In the genomic region with DNA sequence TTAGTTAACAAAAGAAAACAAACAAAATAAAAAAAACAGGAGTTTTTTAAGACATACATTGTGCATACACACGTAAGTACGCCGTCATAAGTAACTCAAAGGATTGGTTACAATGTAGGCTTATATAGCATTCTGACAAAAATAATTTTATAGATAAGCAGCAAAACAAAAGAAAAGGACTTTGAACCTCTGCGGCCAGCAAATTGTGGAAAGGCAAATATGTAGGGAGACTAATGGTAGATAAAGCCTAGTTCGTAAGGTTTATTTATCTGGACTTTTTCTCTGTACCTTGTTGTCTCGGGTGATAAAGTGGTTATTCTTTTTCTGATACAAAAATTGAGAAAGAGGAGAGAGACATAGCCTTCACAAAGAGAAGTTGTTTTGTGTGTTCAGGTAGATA, we compare ENCODE assay signal across 25 cellular contexts.
DNase-seq lines count a peak whose midpoint lies in the region; ATAC-seq, FAIRE-seq and TF ChIP-seq lines count a peak whose summit lies in the region.
"Had no signal": no experiment of that assay in that cellular context is flagged by ENCODE, and none has a peak within 500 bp of the region (broad histone marks: within the 10 kb centered on the region; RNA-seq: fewer than 3 reads in every experiment).

No MANE protein-coding gene starts in this region.

- H3K9ac ChIP-seq in HepG2 (ENCODE audit: insufficient read depth, low read depth, low read length) (no peak overlapping the region), endocrine pancreas (ENCODE audit: control insufficient read depth, insufficient read depth, low read length) (no peak overlapping the region)
- H3K9ac ChIP-seq: BLaER1, GM23248 had no signal

- no peaks in the 10 kb centered on the region for H3K79me2 ChIP-seq in HepG2 (ENCODE audit: insufficient read depth, low read length)

- no peak for TF ChIP-seq EP300 in HepG2 (IDR thresholded peaks at IDR 0.05; ENCODE audit: low read depth in 2 of 2, low read length in 2 of 2)
- no peak for TF ChIP-seq EP300 in HepG2 (CRISPR knock-in tag; IDR thresholded peaks at IDR 0.05; ENCODE audit: borderline replicate concordance)
- TF ChIP-seq EP300 in stomach (IDR thresholded peaks at IDR 0.05) = no peak
- TF ChIP-seq EP300 in esophagus muscularis mucosa (IDR thresholded peaks at IDR 0.05) = no peak

- BruUV-seq in HepG2 (replicated peaks; lab: Mats Ljungman, UMichigan) = no TSS peak

- FAIRE-seq in HepG2 (lab: Jason Lieb, UNC) (no peak), pancreas (lab: Jason Lieb, UNC) (no peak)
- FAIRE-seq: A204.1, D721Med, GM12891, GM18507, H1 had no signal

- H4K20me1 ChIP-seq in HepG2 (ENCODE audit: insufficient read depth, low read length) = no peaks in the 10 kb centered on the region
- H4K20me1 ChIP-seq: BLaER1 had no signal

- DNase-seq in HepG2 (ENCODE audit: low spot score) (peak; percentile 52), right lobe of liver (no peak), pancreas (peak in 1 of 6 donors; percentile 27), stomach (peak; percentile 40), esophagus muscularis mucosa (ENCODE audit: extremely low spot score) (no peak), NCI-H446 treated with DMSO at 0.1 percent for 48 hours (lab: John Stamatoyannopoulos, UW) (no peak)
- DNase-seq: CD4-positive, CD25-positive, alpha-beta regulatory T cell; CD8-positive, alpha-beta T cell; DMS 273 treated with DMSO at 0.1 percent for 48 hours; DMS53; DMS79 treated with DMSO at 0.1 percent for 48 hours; GF-D8; GM23248; H7; HCEC 1CT had no signal

- no peak for TF ChIP-seq RAD21 in HepG2 (CRISPR knock-in tag; IDR thresholded peaks at IDR 0.05)

- TF ChIP-seq CTCF in HepG2 (CRISPR knock-in tag; IDR thresholded peaks at IDR 0.05) (no peak), right lobe of liver (IDR thresholded peaks at IDR 0.05) (no peak), pancreas (IDR thresholded peaks at IDR 0.05) (no peak), stomach (IDR thresholded peaks at IDR 0.05) (no peak), esophagus muscularis mucosa (IDR thresholded peaks at IDR 0.05) (no peak)

- 6% methylated on average over 6 of the region's 6 CpGs for WGBS in HepG2 (ENCODE audit: low lambda C conversion rate)
- 50% methylated on average over 6 of the region's 6 CpGs for WGBS in right lobe of liver (ENCODE audit: insufficient coverage, low coverage, low lambda C conversion rate, missing lambda C conversion rate)
- 16 to 20% methylated on average over 6 of the region's 6 CpGs for WGBS in pancreas, 2 donors
- 28 to 52% (median 50%) methylated on average over 6 of the region's 6 CpGs for whole genome bisulfite sequencing in stomach, 5 donors
- WGBS in esophagus muscularis mucosa = 92% methylated on average over 6 of the region's 6 CpGs

- H2AFZ ChIP-seq in HepG2 (ENCODE audit: low read length) = no peak overlapping the region
- H2AFZ ChIP-seq: GM23248 had no signal

- in situ Hi-C loops in HepG2 (cut with HindIII; ENCODE audit: extremely low pct_ligation_motif_present, low pct_unique_long_range_greater_than_20kb) = no loop called here

- POLR2A ChIA-PET in HepG2 (lab: Yijun Ruan, JAX) = no interaction called here

- no peaks in the 10 kb centered on the region for H3K36me3 ChIP-seq in HepG2 (replicated peaks in 1 of 2; ENCODE audit: control insufficient read depth in 1 of 2, insufficient read depth in 2 of 2, low read length in 2 of 2)
- H3K36me3 ChIP-seq in right lobe of liver = no peaks in the 10 kb centered on the region
- no peaks in the 10 kb centered on the region for H3K36me3 ChIP-seq in endocrine pancreas (ENCODE audit: control insufficient read depth, insufficient read depth, low read length)
- H3K36me3 ChIP-seq in pancreas = no peaks in the 10 kb centered on the region
- no peaks in the 10 kb centered on the region for H3K36me3 ChIP-seq in stomach
- H3K36me3 ChIP-seq in esophagus muscularis mucosa = no peaks in the 10 kb centered on the region
- H3K36me3 ChIP-seq: BLaER1 had no signal

- no peak overlapping the region for H3K4me3 ChIP-seq in HepG2 (replicated peaks in 1 of 3; ENCODE audit: insufficient read depth in 1 of 3, low read depth in 2 of 3, low read length in 3 of 3)
- no peak overlapping the region for H3K4me3 ChIP-seq in right lobe of liver
- peak overlapping the region; percentile 22 for H3K4me3 ChIP-seq in endocrine pancreas (ENCODE audit: control insufficient read depth, insufficient read depth, low read length)
- H3K4me3 ChIP-seq in pancreas = no peak overlapping the region
- no peak overlapping the region for H3K4me3 ChIP-seq in stomach
- no peak overlapping the region for H3K4me3 ChIP-seq in esophagus muscularis mucosa
- H3K4me3 ChIP-seq: BLaER1, GM23248 had no signal

- peaks cover 12% of the 10 kb centered on the region; the same call in 1 of the 2 replicates for H3K4me1 ChIP-seq in HepG2 (ENCODE audit: insufficient read depth, low read length)
- no peaks in the 10 kb centered on the region for H3K4me1 ChIP-seq in right lobe of liver
- H3K4me1 ChIP-seq in endocrine pancreas (ENCODE audit: control insufficient read depth, insufficient read depth, low read length) = peaks cover 3% of the 10 kb centered on the region
- H3K4me1 ChIP-seq in pancreas = peaks cover 0 to 17% (median 15%) of the 10 kb centered on the region in 3 donors
- no peaks in the 10 kb centered on the region for H3K4me1 ChIP-seq in stomach
- H3K4me1 ChIP-seq in esophagus muscularis mucosa = no peaks in the 10 kb centered on the region
- H3K4me1 ChIP-seq: BLaER1 had no signal

- no peak overlapping the region; the same call in 1 of the 2 replicates for H3K4me2 ChIP-seq in HepG2 (ENCODE audit: low read depth, low read length)
- H3K4me2 ChIP-seq: BLaER1 had no signal

- no peak for TF ChIP-seq POLR2A in HepG2 (IDR thresholded peaks at IDR 0.05; ENCODE audit: insufficient read depth in 1 of 2, low read depth in 2 of 2, low read length in 2 of 2)
- no peak for TF ChIP-seq POLR2A in right lobe of liver (IDR thresholded peaks at IDR 0.05)
- TF ChIP-seq POLR2A in stomach (IDR thresholded peaks at IDR 0.05) = no peak
- no peak for TF ChIP-seq POLR2A in esophagus muscularis mucosa (IDR thresholded peaks at IDR 0.05; ENCODE audit: low read depth)

- H3K9me3 ChIP-seq in HepG2 (ENCODE audit: low read length) = peaks cover 60% of the 10 kb centered on the region
- H3K9me3 ChIP-seq in right lobe of liver = no peaks in the 10 kb centered on the region
- H3K9me3 ChIP-seq in endocrine pancreas (ENCODE audit: control insufficient read depth, low read length) = no peaks in the 10 kb centered on the region
- no peaks in the 10 kb centered on the region for H3K9me3 ChIP-seq in pancreas
- H3K9me3 ChIP-seq in stomach = no peaks in the 10 kb centered on the region
- H3K9me3 ChIP-seq in esophagus muscularis mucosa = no peaks in the 10 kb centered on the region
- H3K9me3 ChIP-seq: BLaER1 had no signal

- H3K27me3 ChIP-seq in HepG2 (ENCODE audit: control insufficient read depth in 1 of 2, insufficient read depth in 2 of 2, low read length in 2 of 2) = no peaks in the 10 kb centered on the region
- no peaks in the 10 kb centered on the region for H3K27me3 ChIP-seq in right lobe of liver
- H3K27me3 ChIP-seq in endocrine pancreas (ENCODE audit: control insufficient read depth, insufficient read depth, low read length) = no peaks in the 10 kb centered on the region
- no peaks in the 10 kb centered on the region for H3K27me3 ChIP-seq in pancreas
- H3K27me3 ChIP-seq in stomach = no peaks in the 10 kb centered on the region
- no peaks in the 10 kb centered on the region for H3K27me3 ChIP-seq in esophagus muscularis mucosa
- H3K27me3 ChIP-seq: BLaER1 had no signal

- intact Hi-C loops in HepG2 (cut with micrococcal nuclease; ENCODE audit: unreplicated experiment) (no loop called here), right lobe of liver (cut with DNase I) (no loop called here), pancreas (cut with DNase I) (no loop called here), stomach (cut with DNase I; ENCODE audit: low total_unique reads) (no loop called here), esophagus muscularis mucosa (cut with DNase I) (no loop called here)

- no peak; the same call in 2 of the 3 replicates for ATAC-seq in HepG2
- no peak for ATAC-seq in right lobe of liver
- ATAC-seq in pancreas = peak; percentile 63 to 93 (median 80)
- no peak for ATAC-seq in GM18519 (IDR thresholded peaks at IDR 0.05; ENCODE audit: low FRiP score, unreplicated experiment)
- ATAC-seq: CD8-positive, alpha-beta T cell had no signal

- CTCF ChIA-PET in HepG2 (lab: Yijun Ruan, JAX; ENCODE audit: low intra/inter-chr PET ratio, low total read pairs) = no interaction called here

- H3K27ac ChIP-seq in HepG2 (ENCODE audit: extremely low read length, insufficient read depth, low read length) = no peak overlapping the region
- no peak overlapping the region for H3K27ac ChIP-seq in right lobe of liver
- peak overlapping the region in 1 of 4 donors; percentile 28 for H3K27ac ChIP-seq in pancreas
- H3K27ac ChIP-seq in stomach = no peak overlapping the region
- H3K27ac ChIP-seq in esophagus muscularis mucosa (replicated peaks in 1 of 4) = no peak overlapping the region
- H3K27ac ChIP-seq: 22Rv1, BLaER1, C4-2B, GM23248 had no signal

TF ChIP-seq in HepG2, 621 proteins besides CTCF, POLR2A, EP300 and RAD21:
- TF ChIP-seq SOX13 (IDR thresholded peaks at IDR 0.05) (no peak), SOX13 (CRISPR knock-in tag; conservative IDR thresholded peaks at IDR 0.05 in 1 of 2, IDR thresholded peaks at IDR 0.05 in 1 of 2) (peak in 1 of 2 experiments; percentile 33; a peak in 1 of 4 replicates), HNF4A (CRISPR knock-in tag; IDR thresholded peaks at IDR 0.05) (peak; percentile 59), NFE2 (CRISPR knock-in tag; IDR thresholded peaks at IDR 0.05) (no peak)

Comparison
In these comparisons a context has a peak if more than half of its experiments do, and no peak if none do; other contexts are left out.
1. DNase-seq: peak in HepG2 (single experiment) and stomach (single experiment); none in right lobe of liver (0 of 3), esophagus muscularis mucosa (single experiment) and NCI-H446 treated with DMSO at 0.1 percent for 48 hours (single experiment).
2. ATAC-seq: peak in pancreas (4 of 4); none in HepG2 (single experiment), right lobe of liver (0 of 4) and GM18519 (single experiment).